Comparison of ENCODE assay signal across 18 cellular contexts in the genomic region with DNA sequence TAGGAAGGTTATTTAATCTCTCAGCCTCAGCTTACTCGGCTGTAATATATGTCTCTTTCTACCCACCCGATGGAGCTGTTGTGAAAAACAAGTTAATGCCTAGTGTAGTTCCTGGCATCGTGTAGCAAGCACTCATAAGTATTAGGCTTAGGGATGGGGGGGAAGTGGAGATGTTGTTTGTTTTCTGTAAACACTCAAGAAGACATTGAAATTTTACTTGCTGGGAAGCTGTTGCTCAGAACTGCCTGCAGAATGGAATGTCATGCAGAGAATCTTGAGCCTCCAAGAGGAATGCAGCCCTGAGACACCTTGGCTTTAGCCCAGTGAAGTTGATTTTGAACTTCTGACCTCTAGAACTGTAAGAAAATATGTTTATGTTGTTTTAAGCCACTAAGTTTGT. TPM values are rescaled to one million over a fixed set of nuclear protein-coding genes. Genes with fewer than 3 reads are reported as not detected.
DNase-seq lines count a peak whose midpoint lies in the region; ATAC-seq and TF ChIP-seq lines count a peak whose summit lies in the region.
"Had no signal": no experiment of that assay in that cellular context is flagged by ENCODE, and none has a peak within 500 bp of the region (broad histone marks: within the 10 kb centered on the region; RNA-seq: fewer than 3 reads in every experiment).

No MANE protein-coding gene starts in this region.

- H2BK12ac ChIP-seq in mesenchymal stem cell (ENCODE audit: low read length in 2 of 2): no peak overlapping the region

- H3K9me3 ChIP-seq in mesenchymal stem cell (ENCODE audit: control insufficient read depth, low read length) (no peaks in the 10 kb centered on the region), spleen (no peaks in the 10 kb centered on the region)
- H3K9me3 ChIP-seq: uterus had no signal

- intact Hi-C loops in activated T-helper 1 cell treated with anti-CD3 and anti-CD28 coated beads, Interleukin-12 subunit alpha, Interleukin-12 subunit beta, Interleukin-2, Interleukin-4 antibody, amounts not matched to agents 30 ng/mL and 10 ng/mL and 1 ng/mL, durations not matched to agents 14 hours and 24 hours and 36 hours (cut with micrococcal nuclease): no loop called here
- intact Hi-C loops in spleen (cut with DNase I; ENCODE audit: low total_unique reads): no loop called here

- H3K27me3 ChIP-seq in BJ (ENCODE audit: control insufficient read depth, insufficient read depth, low read length): no peaks in the 10 kb centered on the region
- H3K27me3 ChIP-seq in mesenchymal stem cell (ENCODE audit: control insufficient read depth in 1 of 2, insufficient read depth in 1 of 2, low read length in 2 of 2): peaks cover 17 to 44% of the 10 kb centered on the region in 2 experiments
- H3K27me3 ChIP-seq in spleen (replicated peaks in 1 of 7): no peaks in the 10 kb centered on the region
- H3K27me3 ChIP-seq: uterus had no signal

- no peak for TF ChIP-seq POLR2A in spleen (IDR thresholded peaks at IDR 0.05)

- H3K9me3 Mint-ChIP-seq in chondrocyte (ENCODE audit: low read depth): peaks cover 3% of the 10 kb centered on the region
- no peaks in the 10 kb centered on the region for H3K9me3 Mint-ChIP-seq in activated T-helper 1 cell treated with anti-CD3 and anti-CD28 coated beads, Interleukin-12 subunit alpha, Interleukin-12 subunit beta, Interleukin-2, Interleukin-4 antibody, amounts not matched to agents 30 ng/mL and 10 ng/mL and 1 ng/mL, durations not matched to agents 14 hours and 24 hours and 36 hours
- H3K9me3 Mint-ChIP-seq: CD8-positive, alpha-beta T cell; effector memory CD8-positive, alpha-beta T cell; naive thymus-derived CD8-positive, alpha-beta T cell; stimulated activated memory B cell treated with anti-CD40 and anti-IgM and Interleukin-4, amounts not matched to agents 10 μg/mL and 1 μg/mL and 100 μg/mL, for 72 hours had no signal

- H3K79me1 ChIP-seq in mesenchymal stem cell (replicated peaks; ENCODE audit: low read length, poor library complexity, severe bottlenecking): no peaks in the 10 kb centered on the region

- no peak for ATAC-seq in GM18867 (IDR thresholded peaks at IDR 0.05; ENCODE audit: unreplicated experiment)
- ATAC-seq: CD8-positive, alpha-beta T cell; effector memory CD8-positive, alpha-beta T cell; naive thymus-derived CD8-positive, alpha-beta T cell; stimulated activated memory B cell treated with anti-CD40 and anti-IgM and Interleukin-4, amounts not matched to agents 10 μg/mL and 1 μg/mL and 100 μg/mL, for 72 hours had no signal

- no peak overlapping the region for H2AK5ac ChIP-seq in mesenchymal stem cell (ENCODE audit: low read length, severe bottlenecking)

- H3K4me1 Mint-ChIP-seq in chondrocyte (ENCODE audit: low read depth): peaks cover 21% of the 10 kb centered on the region
- H3K4me1 Mint-ChIP-seq in activated T-helper 1 cell treated with anti-CD3 and anti-CD28 coated beads, Interleukin-12 subunit alpha, Interleukin-12 subunit beta, Interleukin-2, Interleukin-4 antibody, amounts not matched to agents 30 ng/mL and 10 ng/mL and 1 ng/mL, durations not matched to agents 14 hours and 24 hours and 36 hours (ENCODE audit: low read depth): no peaks in the 10 kb centered on the region
- H3K4me1 Mint-ChIP-seq: naive thymus-derived CD8-positive, alpha-beta T cell; stimulated activated memory B cell treated with anti-CD40 and anti-IgM and Interleukin-4, amounts not matched to agents 10 μg/mL and 1 μg/mL and 100 μg/mL, for 72 hours had no signal

- no peak overlapping the region for H3K4me2 ChIP-seq in mesenchymal stem cell (ENCODE audit: low read length, poor library complexity, severe bottlenecking)

- POLR2A ChIA-PET in BJ (lab: Charles Lee): interaction anchor here (0.6 kb wide), 1 partner anchor 771 kb away, joined by 7 read pairs; no protein-coding TSS in a partner anchor

- TF ChIP-seq CTCF in BJ (IDR thresholded peaks at IDR 0.05; ENCODE audit: insufficient read depth, low read depth, low read length) (no peak), HFF-Myc (IDR thresholded peaks at IDR 0.05; ENCODE audit: low read depth, low read length, missing control alignments) (no peak), chondrocyte (IDR thresholded peaks at IDR 0.05) (peak; percentile 34), spleen (IDR thresholded peaks at IDR 0.05 in 8 of 11, conservative IDR thresholded peaks at IDR 0.05 in 3 of 11) (no peak)

- H2BK120ac ChIP-seq in mesenchymal stem cell (ENCODE audit: low read depth, low read length): no peak overlapping the region

- DNase-seq in BJ (ENCODE audit: low read depth) (peak; percentile 49), HFF-Myc (ENCODE audit: extremely low read depth, low read depth) (peak; percentile 7), chondrocyte (ENCODE audit: low spot score) (no peak), mesenchymal stem cell (peak; percentile 13), NCI-H2029 treated with DMSO at 0.1 percent for 48 hours (lab: John Stamatoyannopoulos, UW) (no peak), spleen (no peak)
- DNase-seq in activated T-helper 1 cell treated with anti-CD3 and anti-CD28 coated beads, Interleukin-12 subunit alpha, Interleukin-12 subunit beta, Interleukin-2, Interleukin-4 antibody, amounts not matched to agents 30 ng/mL and 10 ng/mL and 1 ng/mL, durations not matched to agents 14 hours and 24 hours and 36 hours (ENCODE audit: low spot score): no peak
- DNase-seq: activated effector memory CD4-positive, alpha-beta T cell treated with Interleukin-2 at 50 U/mL for 16 hours; CD8-positive, alpha-beta T cell; effector memory CD8-positive, alpha-beta T cell; naive thymus-derived CD8-positive, alpha-beta T cell; NCI-H187; right cardiac atrium; stimulated activated CD4-positive, alpha-beta T cell treated with anti-CD3 and anti-CD28 coated beads, Interleukin-4, amount 100 ng/mL, for 24 hours; uterus had no signal

- H2BK15ac ChIP-seq in mesenchymal stem cell (ENCODE audit: low read depth, poor library complexity, severe bottlenecking): no peak overlapping the region

- peaks cover 3% of the 10 kb centered on the region for H3K27me3 Mint-ChIP-seq in chondrocyte (ENCODE audit: low read depth)
- H3K27me3 Mint-ChIP-seq in activated T-helper 1 cell treated with anti-CD3 and anti-CD28 coated beads, Interleukin-12 subunit alpha, Interleukin-12 subunit beta, Interleukin-2, Interleukin-4 antibody, amounts not matched to agents 30 ng/mL and 10 ng/mL and 1 ng/mL, durations not matched to agents 14 hours and 24 hours and 36 hours (ENCODE audit: insufficient read depth): peaks cover 9% of the 10 kb centered on the region

- H3K4me3 Mint-ChIP-seq in chondrocyte (ENCODE audit: unreplicated experiment): no peak overlapping the region
- H3K4me3 Mint-ChIP-seq in activated T-helper 1 cell treated with anti-CD3 and anti-CD28 coated beads, Interleukin-12 subunit alpha, Interleukin-12 subunit beta, Interleukin-2, Interleukin-4 antibody, amounts not matched to agents 30 ng/mL and 10 ng/mL and 1 ng/mL, durations not matched to agents 14 hours and 24 hours and 36 hours: no peak overlapping the region
- H3K4me3 Mint-ChIP-seq: brain; CD8-positive, alpha-beta T cell; effector memory CD8-positive, alpha-beta T cell; naive thymus-derived CD8-positive, alpha-beta T cell; stimulated activated memory B cell treated with anti-CD40 and anti-IgM and Interleukin-4, amounts not matched to agents 10 μg/mL and 1 μg/mL and 100 μg/mL, for 72 hours had no signal

- no peak overlapping the region for H3K27ac Mint-ChIP-seq in chondrocyte (ENCODE audit: unreplicated experiment)
- H3K27ac Mint-ChIP-seq in activated T-helper 1 cell treated with anti-CD3 and anti-CD28 coated beads, Interleukin-12 subunit alpha, Interleukin-12 subunit beta, Interleukin-2, Interleukin-4 antibody, amounts not matched to agents 30 ng/mL and 10 ng/mL and 1 ng/mL, durations not matched to agents 14 hours and 24 hours and 36 hours: no peak overlapping the region
- H3K27ac Mint-ChIP-seq: CD8-positive, alpha-beta T cell; effector memory CD8-positive, alpha-beta T cell; stimulated activated memory B cell treated with anti-CD40 and anti-IgM and Interleukin-4, amounts not matched to agents 10 μg/mL and 1 μg/mL and 100 μg/mL, for 72 hours had no signal

- H3K14ac ChIP-seq in mesenchymal stem cell (ENCODE audit: low read length in 2 of 2): no peak overlapping the region

- H3K4me1 ChIP-seq in mesenchymal stem cell (ENCODE audit: control insufficient read depth, insufficient read depth, low read depth, low read length) (no peaks in the 10 kb centered on the region), spleen (peaks cover 0 to 6% (median 0%) of the 10 kb centered on the region in 6 donors)
- H3K4me1 ChIP-seq: uterus had no signal

- H2AFZ ChIP-seq in mesenchymal stem cell (ENCODE audit: low read depth, low read length): no peak overlapping the region

- H3K4me3 ChIP-seq in BJ (ENCODE audit: low read depth, low read length) (no peak overlapping the region), HFF-Myc (replicated peaks; ENCODE audit: low read depth, low read length) (no peak overlapping the region), mesenchymal stem cell (ENCODE audit: insufficient read depth in 1 of 2, low read depth in 1 of 2, low read length in 2 of 2) (no peak overlapping the region), spleen (no peak overlapping the region)
- H3K4me3 ChIP-seq: uterus had no signal

- no peak overlapping the region for H3K4ac ChIP-seq in mesenchymal stem cell (ENCODE audit: low read depth in 1 of 2, low read length in 2 of 2)

- CTCF ChIA-PET in BJ (lab: Yijun Ruan, JAX): interaction anchor here (1.1 to 1.4 kb wide), 2 partner anchors 20 to 66 kb away, joined by 4 to 5 read pairs; no protein-coding TSS in a partner anchor

- H3K27ac ChIP-seq in mesenchymal stem cell (ENCODE audit: low read length, poor library complexity, severe bottlenecking) (no peak overlapping the region), spleen (no peak overlapping the region)
- H3K27ac ChIP-seq: uterus had no signal

- H2BK5ac ChIP-seq in mesenchymal stem cell (ENCODE audit: low read depth, low read length, poor library complexity, severe bottlenecking): no peak overlapping the region

- no peak overlapping the region for H4K8ac ChIP-seq in mesenchymal stem cell (ENCODE audit: low read length)

- H3K23ac ChIP-seq in mesenchymal stem cell (ENCODE audit: low read length in 2 of 2): no peak overlapping the region

- no peak overlapping the region for H3K9ac ChIP-seq in mesenchymal stem cell (ENCODE audit: low read length)

- 65% methylated on average over 3 of the region's 3 CpGs for WGBS in mesenchymal stem cell
- 50 to 69% (median 56%) methylated on average over 3 of the region's 3 CpGs for WGBS in spleen, 5 donors

- H3K36me3 ChIP-seq in BJ (ENCODE audit: control insufficient read depth, insufficient read depth, low read length) (no peaks in the 10 kb centered on the region), mesenchymal stem cell (ENCODE audit: control insufficient read depth in 1 of 2, insufficient read depth in 2 of 2, low read depth in 1 of 2, low read length in 2 of 2) (no peaks in the 10 kb centered on the region), spleen (no peaks in the 10 kb centered on the region)
- H3K36me3 ChIP-seq: uterus had no signal

- H3K36me3 Mint-ChIP-seq in chondrocyte (ENCODE audit: low read depth): peaks cover 2% of the 10 kb centered on the region
- H3K36me3 Mint-ChIP-seq in activated T-helper 1 cell treated with anti-CD3 and anti-CD28 coated beads, Interleukin-12 subunit alpha, Interleukin-12 subunit beta, Interleukin-2, Interleukin-4 antibody, amounts not matched to agents 30 ng/mL and 10 ng/mL and 1 ng/mL, durations not matched to agents 14 hours and 24 hours and 36 hours (ENCODE audit: low read depth): no peaks in the 10 kb centered on the region
- H3K36me3 Mint-ChIP-seq: brain; CD8-positive, alpha-beta T cell; naive thymus-derived CD8-positive, alpha-beta T cell; stimulated activated memory B cell treated with anti-CD40 and anti-IgM and Interleukin-4, amounts not matched to agents 10 μg/mL and 1 μg/mL and 100 μg/mL, for 72 hours had no signal

- no peak overlapping the region for H3K18ac ChIP-seq in mesenchymal stem cell (ENCODE audit: low read depth in 1 of 2, low read length in 2 of 2)

- H4K91ac ChIP-seq in mesenchymal stem cell (ENCODE audit: low read length): no peak overlapping the region

RNA-seq across cellular contexts. Expression of gene MFAP3, which starts 53.6 kb away (rescaled TPM):
- polyA plus RNA-seq in BJ (2011; rRNA removed) (24.5 and 47.0 TPM in 2 replicates), spleen (1 to 10 TPM; 1.8 to 3.8 (median 2.1) TPM)
- 22.8 and 38.8 TPM in 2 replicates for polyA minus RNA-seq in BJ (2011; rRNA and poly(A)+ RNA removed)
- total RNA-seq in chondrocyte (38.2 to 39.4 TPM (median 39.0 TPM) in 3 replicates), spleen (10 to 100 TPM; 31.3 to 64.6 (median 37.0) TPM)
- polyA plus RNA-seq in mesenchymal stem cell (2013, experiment 1 of 2): 26.3 TPM
- polyA plus RNA-seq in mesenchymal stem cell (2013, experiment 2 of 2): 26.3 TPM
- total RNA-seq in activated T-helper 1 cell treated with anti-CD3 and anti-CD28 coated beads, Interleukin-12 subunit alpha, Interleukin-12 subunit beta, Interleukin-2, Interleukin-4 antibody, amounts not matched to agents 30 ng/mL and 10 ng/mL and 1 ng/mL, durations not matched to agents 14 hours and 24 hours and 36 hours: 24.3 and 29.9 TPM in 2 replicates

RNA-seq across cellular contexts. Expression of gene FAM114A2, which starts 53.6 kb away (rescaled TPM):
- polyA plus RNA-seq in BJ (2011; rRNA removed): 12.1 and 21.3 TPM in 2 replicates
- polyA minus RNA-seq in BJ (2011; rRNA and poly(A)+ RNA removed): 20.5 and 24.5 TPM in 2 replicates
- total RNA-seq in chondrocyte: 29.0 to 40.4 TPM (median 31.5 TPM) in 3 replicates
- polyA plus RNA-seq in mesenchymal stem cell (2013, experiment 1 of 2): 14.4 TPM
- polyA plus RNA-seq in mesenchymal stem cell (2013, experiment 2 of 2): 14.2 TPM
- 28.3 and 28.7 TPM in 2 replicates for total RNA-seq in activated T-helper 1 cell treated with anti-CD3 and anti-CD28 coated beads, Interleukin-12 subunit alpha, Interleukin-12 subunit beta, Interleukin-2, Interleukin-4 antibody, amounts not matched to agents 30 ng/mL and 10 ng/mL and 1 ng/mL, durations not matched to agents 14 hours and 24 hours and 36 hours
- total RNA-seq in spleen: 10 to 100 TPM; 28.3 to 37.3 (median 35.1) TPM
- 1 to 10 TPM; 6.3 to 8.5 (median 6.7) TPM for polyA plus RNA-seq in spleen

Comparison
In these comparisons a context has a peak if more than half of its experiments do, and no peak if none do; other contexts are left out.
1. DNase-seq: peak in BJ (single experiment), HFF-Myc (single experiment) and mesenchymal stem cell (single experiment); none in chondrocyte (single experiment), activated T-helper 1 cell treated with anti-CD3 and anti-CD28 coated beads, Interleukin-12 subunit alpha, Interleukin-12 subunit beta, Interleukin-2, Interleukin-4 antibody, amounts not matched to agents 30 ng/mL and 10 ng/mL and 1 ng/mL, durations not matched to agents 14 hours and 24 hours and 36 hours (single experiment), NCI-H2029 treated with DMSO at 0.1 percent for 48 hours (single experiment) and spleen (single experiment).